ENCODE assay signal across 1 cellular context in genomic region chr16:8937803-8938202, GRCh38.
TF ChIP-seq lines count a peak whose summit lies in the region.

No MANE protein-coding gene starts in this region.

TF ChIP-seq in HEK293, 187 proteins besides CTCF, POLR2A, EP300 and RAD21 (continued from another document):
- TF ChIP-seq PRDM10 (tag by site-specific recombination; IDR thresholded peaks at IDR 0.05): peak; percentile 82
- TF ChIP-seq ZNF274 (IDR thresholded peaks at IDR 0.05; ENCODE audit: low read length): no peak
- TF ChIP-seq ZNF274 (tag by site-specific recombination; IDR thresholded peaks at IDR 0.05; ENCODE audit: borderline replicate concordance): no peak
- no peak for TF ChIP-seq SCRT2 (tag by site-specific recombination; IDR thresholded peaks at IDR 0.05)
- no peak for TF ChIP-seq ZNF571 (tag by site-specific recombination; IDR thresholded peaks at IDR 0.05)
